ENCODE assay signal across 8 cellular contexts in the genomic region with DNA sequence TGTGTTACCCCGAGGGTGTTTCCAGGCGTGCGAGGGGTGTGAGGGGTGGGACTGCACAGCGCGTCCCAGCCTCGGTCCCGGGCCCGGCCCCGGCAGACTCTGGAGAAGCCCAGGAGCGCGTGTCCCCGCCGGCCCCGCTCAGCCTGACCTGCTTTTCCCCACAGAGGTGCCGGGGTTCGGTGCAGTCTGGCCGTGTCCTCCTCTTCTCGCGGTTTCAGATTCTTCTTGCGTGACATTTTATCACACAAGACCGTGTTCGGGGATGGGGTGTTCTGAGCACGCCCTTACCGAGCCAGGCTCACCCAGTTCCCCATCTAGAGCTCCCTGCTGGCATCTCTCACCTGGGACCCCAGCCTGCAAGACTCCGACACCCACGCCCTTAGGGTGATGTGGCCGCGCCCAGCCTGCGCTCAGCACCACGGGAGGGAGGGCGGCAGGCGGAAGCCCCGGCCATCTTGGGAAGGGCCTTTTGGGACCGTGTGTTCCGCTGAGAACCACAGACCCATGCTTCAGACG.
DNase-seq lines count a peak whose midpoint lies in the region; ATAC-seq and TF ChIP-seq lines count a peak whose summit lies in the region.

No MANE protein-coding gene starts in this region.

- DNase-seq in activated effector memory CD4-positive, alpha-beta T cell treated with Interleukin-2 at 50 U/mL for 16 hours = peak; percentile 14
- DNase-seq in left lung = no peak
- DNase-seq in stimulated activated CD8-positive, alpha-beta memory T cell treated with anti-CD3 and anti-CD28 coated beads, Interleukin-4, amount 100 ng/mL, for 24 hours (ENCODE audit: low read depth) = peak; percentile 52
- no peak for DNase-seq in NCI-H1694 (lab: John Stamatoyannopoulos, UW)
- no peak for DNase-seq in SIG-M5 treated with dmso at 0.1 percent for 504 hours (lab: John Stamatoyannopoulos, UW; ENCODE audit: unreplicated experiment)

- H3K9ac ChIP-seq in HUES48 (ENCODE audit: low read depth, low read length) = no peak overlapping the region

- H3K4me3 ChIP-seq in HUES48 (ENCODE audit: low read depth, low read length) (peak overlapping the region; percentile 45; the same call in 1 of the 2 replicates), left lung (peak overlapping the region; percentile 18 to 37)

- no peaks in the 10 kb centered on the region for H3K27me3 ChIP-seq in HUES48 (ENCODE audit: control insufficient read depth, insufficient read depth, low read length)
- peaks cover 0 to 35% of the 10 kb centered on the region in 2 donors for H3K27me3 ChIP-seq in left lung

- H3K9me3 ChIP-seq in HUES48 (ENCODE audit: control insufficient read depth, insufficient read depth, low read length) (no peaks in the 10 kb centered on the region), left lung (no peaks in the 10 kb centered on the region)

- intact Hi-C loops in left lung (cut with DNase I) = no loop called here

- no peak for TF ChIP-seq CTCF in left lung (IDR thresholded peaks at IDR 0.05)

- H3K36me3 ChIP-seq in HUES48 (ENCODE audit: control insufficient read depth, insufficient read depth, low read length) (no peaks in the 10 kb centered on the region), left lung (no peaks in the 10 kb centered on the region)

- no peak overlapping the region for H3K27ac ChIP-seq in HUES48 (ENCODE audit: low read depth, low read length)
- no peak overlapping the region for H3K27ac ChIP-seq in left lung

- ATAC-seq in left lung (peak; percentile 93), HG02870 (IDR thresholded peaks at IDR 0.05; ENCODE audit: unreplicated experiment) (no peak), GM18868 (IDR thresholded peaks at IDR 0.05; ENCODE audit: unreplicated experiment) (no peak)

- H3K4me1 ChIP-seq in HUES48 (ENCODE audit: control insufficient read depth, insufficient read depth, low read length) = peaks cover 22% of the 10 kb centered on the region
- no peaks in the 10 kb centered on the region for H3K4me1 ChIP-seq in left lung

Comparison
In these comparisons a context has a peak if more than half of its experiments do, and no peak if none do; other contexts are left out.
1. DNase-seq: peak in activated effector memory CD4-positive, alpha-beta T cell treated with Interleukin-2 at 50 U/mL for 16 hours (single experiment) and stimulated activated CD8-positive, alpha-beta memory T cell treated with anti-CD3 and anti-CD28 coated beads, Interleukin-4, amount 100 ng/mL, for 24 hours (single experiment); none in left lung (0 of 2), NCI-H1694 (single experiment) and SIG-M5 treated with dmso at 0.1 percent for 504 hours (single experiment).